8 cellular contexts compared by ENCODE assay signal in the genomic region with DNA sequence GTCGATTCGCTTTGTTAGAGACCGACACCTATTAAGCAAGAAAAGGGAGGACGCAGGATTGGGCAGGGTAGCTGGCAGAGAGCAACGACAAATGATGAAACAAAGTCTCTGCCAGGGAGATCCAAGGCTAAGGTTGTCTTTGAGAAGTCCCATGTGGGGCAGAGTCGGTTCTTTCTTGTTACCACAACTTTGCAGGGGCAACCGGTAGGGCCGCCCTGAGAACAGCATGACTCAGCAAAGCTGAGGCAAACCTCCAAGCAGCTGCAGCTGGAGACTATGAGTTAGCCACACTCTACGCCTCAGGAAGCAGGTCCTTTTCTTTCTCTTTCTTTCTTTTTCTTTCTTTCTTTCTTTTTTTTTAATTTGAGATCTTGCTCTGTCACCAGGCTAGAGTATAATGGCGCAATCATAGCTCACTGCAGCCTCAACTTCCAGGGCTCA.
DNase-seq lines count a peak whose midpoint lies in the region; ATAC-seq, FAIRE-seq and TF ChIP-seq lines count a peak whose summit lies in the region.

No MANE protein-coding gene starts in this region.

- TF ChIP-seq POLR2A in GM12878 (IDR thresholded peaks at IDR 0.05; ENCODE audit: low read depth, low read length) (no peak), stomach (IDR thresholded peaks at IDR 0.05) (no peak)

- no peaks in the 10 kb centered on the region for H3K36me3 ChIP-seq in GM12878 (ENCODE audit: control insufficient read depth in 2 of 2, insufficient read depth in 2 of 2, low read length in 1 of 2)
- H3K36me3 ChIP-seq in mucosa of descending colon (ENCODE audit: low read depth): no peaks in the 10 kb centered on the region
- H3K36me3 ChIP-seq in stomach: no peaks in the 10 kb centered on the region

- in situ Hi-C loops in GM12878 (cut with MboI): no loop called here

- peak; percentile 86 for ATAC-seq in HG03196 (IDR thresholded peaks at IDR 0.05; ENCODE audit: unreplicated experiment)
- peak; percentile 92 for ATAC-seq in GM12878
- peak; percentile 63 for ATAC-seq in mucosa of descending colon

- TF ChIP-seq EP300 in GM12878 (IDR thresholded peaks at IDR 0.05; ENCODE audit: borderline replicate concordance in 1 of 2, control insufficient read depth in 1 of 2, low read depth in 2 of 2, low read length in 2 of 2): peak in 1 of 2 experiments; percentile 68; a peak in 2 of 4 replicates
- peak; percentile 36 for TF ChIP-seq EP300 in stomach (IDR thresholded peaks at IDR 0.05)

- H4K20me1 ChIP-seq in GM12878 (ENCODE audit: control insufficient read depth, insufficient read depth): no peaks in the 10 kb centered on the region

- CTCF ChIA-PET in GM12878 (lab: Yijun Ruan, JAX): interaction anchor here (0.7 to 1.5 kb wide), 4 partner anchors 9 to 258 kb away, joined by 3 to 6 read pairs (median 4); no protein-coding TSS in a partner anchor

- RAD21 ChIA-PET in GM12878 (lab: Charles Lee; ENCODE audit: unreplicated experiment): interaction anchor here (0.6 to 2.6 kb wide), 16 partner anchors 10 to 473 kb away, joined by 3 to 25 read pairs (median 3); a partner anchor contains a TSS

- SMC1A ChIA-PET in GM12878 (lab: Charles Lee; ENCODE audit: uncharacterized antibody, unreplicated experiment): interaction anchor here (0.5 to 2.8 kb wide), 25 partner anchors 10 to 455 kb away, joined by 3 to 15 read pairs (median 4); no protein-coding TSS in a partner anchor

- no peak overlapping the region for H3K4me3 ChIP-seq in GM12878
- no peak overlapping the region for H3K4me3 ChIP-seq in mucosa of descending colon
- no peak overlapping the region for H3K4me3 ChIP-seq in stomach

- peaks cover 2% of the 10 kb centered on the region for H3K9me3 ChIP-seq in GM12878 (replicated peaks; ENCODE audit: control insufficient read depth, insufficient read depth, low read length)
- no peaks in the 10 kb centered on the region for H3K9me3 ChIP-seq in mucosa of descending colon
- H3K9me3 ChIP-seq in stomach: no peaks in the 10 kb centered on the region

- DNase-seq in AG20443 (ENCODE audit: low spot score): peak; percentile 88
- DNase-seq in GM19240 (ENCODE audit: insufficient read length, low spot score): peak; percentile 57
- peak; percentile 29 for DNase-seq in SIG-M5 (lab: John Stamatoyannopoulos, UW)
- DNase-seq in GM12878 (ENCODE audit: low read depth, low spot score): no peak
- DNase-seq in mucosa of descending colon: peak in 2 of 3 donors; percentile 33 to 52
- peak; percentile 42 for DNase-seq in stomach
- DNase-seq in dermis blood vessel endothelial cell: no peak

- POLR2A ChIA-PET in GM12878 (lab: Charles Lee): interaction anchor here (0.6 to 1.5 kb wide), 6 partner anchors 10 to 308 kb away, joined by 3 to 9 read pairs (median 4); no protein-coding TSS in a partner anchor

- H3K79me2 ChIP-seq in GM12878 (ENCODE audit: control insufficient read depth, insufficient read depth, low read length): no peaks in the 10 kb centered on the region

- H3K27me3 ChIP-seq in GM12878 (replicated peaks in 1 of 2; ENCODE audit: control insufficient read depth in 2 of 2, insufficient read depth in 2 of 2, low read length in 1 of 2) (no peaks in the 10 kb centered on the region), stomach (no peaks in the 10 kb centered on the region)

- no peak; the same call in 1 of the 2 replicates for TF ChIP-seq RAD21 in GM12878 (IDR thresholded peaks at IDR 0.05; ENCODE audit: insufficient read depth, low read depth, low read length)

- no TSS peak for BruUV-seq in GM12878 (replicated peaks; lab: Mats Ljungman, UMichigan)

- H3K9ac ChIP-seq in GM12878 (ENCODE audit: control insufficient read depth, insufficient read depth, low read length): peak overlapping the region; percentile 44; the same call in 1 of the 2 replicates

- TF ChIP-seq CTCF in GM12878 (IDR thresholded peaks at IDR 0.05 in 2 of 3, conservative IDR thresholded peaks at IDR 0.05 in 1 of 3; ENCODE audit: control insufficient read depth in 2 of 3, extremely low read depth in 1 of 3, insufficient read depth in 1 of 3, low read depth in 3 of 3, low read length in 3 of 3) (no peak), mucosa of descending colon (IDR thresholded peaks at IDR 0.05) (no peak), stomach (IDR thresholded peaks at IDR 0.05) (no peak)

- H3K27ac ChIP-seq in GM12878 (ENCODE audit: control insufficient read depth, insufficient read depth) (peak overlapping the region; percentile 35), stomach (peak overlapping the region in 2 of 5 donors; percentile 11 to 29)

- FAIRE-seq in GM12878 (lab: Jason Lieb, UNC): peak; percentile 38

- 47% methylated on average over 10 of the region's 10 CpGs for WGBS in GM12878 (ENCODE audit: insufficient coverage, insufficient replicate concordance, low lambda C conversion rate, missing lambda C conversion rate)
- WGBS in stomach, 5 donors: 43 to 64% (median 57%) methylated on average over 10 of the region's 10 CpGs

- H3K4me2 ChIP-seq in GM12878 (ENCODE audit: control insufficient read depth, insufficient read depth): peak overlapping the region; percentile 72

- H2AFZ ChIP-seq in GM12878 (ENCODE audit: control insufficient read depth, low read depth, low read length): peak overlapping the region; percentile 94

- peaks cover 24% of the 10 kb centered on the region for H3K4me1 ChIP-seq in GM12878 (ENCODE audit: control insufficient read depth, insufficient read depth, low read length)
- no peaks in the 10 kb centered on the region for H3K4me1 ChIP-seq in mucosa of descending colon (ENCODE audit: low read depth)
- H3K4me1 ChIP-seq in stomach: peaks cover 0 to 11% (median 3%) of the 10 kb centered on the region in 4 donors

- intact Hi-C loops in GM12878 (cut with micrococcal nuclease; ENCODE audit: unreplicated experiment) (no loop called here), mucosa of descending colon (cut with DNase I, micrococcal nuclease) (no loop called here), stomach (cut with DNase I; ENCODE audit: low total_unique reads) (no loop called here)

TF ChIP-seq in GM12878, 131 proteins besides CTCF, POLR2A, EP300 and RAD21 (continues in another document):
- TF ChIP-seq, protein P1, sequence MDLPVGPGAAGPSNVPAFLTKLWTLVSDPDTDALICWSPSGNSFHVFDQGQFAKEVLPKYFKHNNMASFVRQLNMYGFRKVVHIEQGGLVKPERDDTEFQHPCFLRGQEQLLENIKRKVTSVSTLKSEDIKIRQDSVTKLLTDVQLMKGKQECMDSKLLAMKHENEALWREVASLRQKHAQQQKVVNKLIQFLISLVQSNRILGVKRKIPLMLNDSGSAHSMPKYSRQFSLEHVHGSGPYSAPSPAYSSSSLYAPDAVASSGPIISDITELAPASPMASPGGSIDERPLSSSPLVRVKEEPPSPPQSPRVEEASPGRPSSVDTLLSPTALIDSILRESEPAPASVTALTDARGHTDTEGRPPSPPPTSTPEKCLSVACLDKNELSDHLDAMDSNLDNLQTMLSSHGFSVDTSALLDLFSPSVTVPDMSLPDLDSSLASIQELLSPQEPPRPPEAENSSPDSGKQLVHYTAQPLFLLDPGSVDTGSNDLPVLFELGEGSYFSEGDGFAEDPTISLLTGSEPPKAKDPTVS (IDR thresholded peaks at IDR 0.05; ENCODE audit: low read depth, low read length): no peak
- TF ChIP-seq NR2C1 (IDR thresholded peaks at IDR 0.05) (no peak), HDGF (IDR thresholded peaks at IDR 0.05) (peak; percentile 82; the same call in 1 of the 2 replicates), SUPT20H (IDR thresholded peaks at IDR 0.05; ENCODE audit: borderline replicate concordance, control insufficient read depth, low read depth, low read length) (no peak)
- TF ChIP-seq, protein P2, sequence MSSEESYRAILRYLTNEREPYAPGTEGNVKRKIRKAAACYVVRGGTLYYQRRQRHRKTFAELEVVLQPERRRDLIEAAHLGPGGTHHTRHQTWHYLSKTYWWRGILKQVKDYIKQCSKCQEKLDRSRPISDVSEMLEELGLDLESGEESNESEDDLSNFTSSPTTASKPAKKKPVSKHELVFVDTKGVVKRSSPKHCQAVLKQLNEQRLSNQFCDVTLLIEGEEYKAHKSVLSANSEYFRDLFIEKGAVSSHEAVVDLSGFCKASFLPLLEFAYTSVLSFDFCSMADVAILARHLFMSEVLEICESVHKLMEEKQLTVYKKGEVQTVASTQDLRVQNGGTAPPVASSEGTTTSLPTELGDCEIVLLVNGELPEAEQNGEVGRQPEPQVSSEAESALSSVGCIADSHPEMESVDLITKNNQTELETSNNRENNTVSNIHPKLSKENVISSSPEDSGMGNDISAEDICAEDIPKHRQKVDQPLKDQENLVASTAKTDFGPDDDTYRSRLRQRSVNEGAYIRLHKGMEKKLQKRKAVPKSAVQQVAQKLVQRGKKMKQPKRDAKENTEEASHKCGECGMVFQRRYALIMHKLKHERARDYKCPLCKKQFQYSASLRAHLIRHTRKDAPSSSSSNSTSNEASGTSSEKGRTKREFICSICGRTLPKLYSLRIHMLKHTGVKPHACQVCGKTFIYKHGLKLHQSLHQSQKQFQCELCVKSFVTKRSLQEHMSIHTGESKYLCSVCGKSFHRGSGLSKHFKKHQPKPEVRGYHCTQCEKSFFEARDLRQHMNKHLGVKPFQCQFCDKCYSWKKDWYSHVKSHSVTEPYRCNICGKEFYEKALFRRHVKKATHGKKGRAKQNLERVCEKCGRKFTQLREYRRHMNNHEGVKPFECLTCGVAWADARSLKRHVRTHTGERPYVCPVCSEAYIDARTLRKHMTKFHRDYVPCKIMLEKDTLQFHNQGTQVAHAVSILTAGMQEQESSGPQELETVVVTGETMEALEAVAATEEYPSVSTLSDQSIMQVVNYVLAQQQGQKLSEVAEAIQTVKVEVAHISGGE (CRISPR knock-in tag; IDR thresholded peaks at IDR 0.05): no peak

Comparison
In these comparisons a context has a peak if more than half of its experiments do, and no peak if none do; other contexts are left out.
1. DNase-seq: peak in AG20443 (single experiment), GM19240 (single experiment), SIG-M5 (single experiment), mucosa of descending colon (2 of 3) and stomach (single experiment); none in GM12878 (single experiment) and dermis blood vessel endothelial cell (single experiment).
2. Peak in every context shown above with its lines, with median percentiles within 50 percentile points of each other: ATAC-seq.